In the genomic region with DNA sequence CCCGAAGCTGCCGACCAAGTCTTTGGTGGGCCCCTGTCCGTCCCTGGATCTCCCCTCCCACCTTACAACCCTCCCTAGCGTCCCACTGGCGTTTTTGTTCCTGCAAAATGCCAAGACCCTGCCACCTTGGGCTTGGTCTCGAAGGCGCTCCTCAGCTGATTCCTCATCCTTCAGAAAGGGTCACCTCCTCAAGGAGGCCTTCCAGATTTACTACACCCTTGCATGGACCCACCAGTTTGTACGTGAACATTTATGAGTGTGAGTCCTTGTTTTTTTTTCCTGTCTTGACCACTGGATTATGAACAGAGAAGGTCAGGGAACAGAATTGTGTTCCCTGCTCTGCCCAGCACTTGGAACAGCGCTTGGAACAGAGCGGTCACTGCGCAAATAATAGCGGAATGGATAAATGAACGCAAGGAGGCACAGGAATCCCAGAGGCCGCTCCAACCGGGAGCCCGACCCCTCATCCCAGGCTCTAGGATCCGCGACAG, we compare ENCODE assay signal across 1 cellular context.
TF ChIP-seq lines count a peak whose summit lies in the region.

No MANE protein-coding gene starts in this region.

TF ChIP-seq in H1, 55 proteins besides CTCF, POLR2A, EP300 and RAD21:
- 0 out of 2 replicates have a peak, but pooled peaks have one; percentile 6 for TF ChIP-seq TEAD4 (IDR thresholded peaks at IDR 0.05; ENCODE audit: low read depth, low read length)
- TF ChIP-seq NRF1 (IDR thresholded peaks at IDR 0.05; ENCODE audit: low read depth, low read length): no peak
- no peak for TF ChIP-seq SIN3A (conservative IDR thresholded peaks at IDR 0.05 in 1 of 2, IDR thresholded peaks at IDR 0.05 in 1 of 2; ENCODE audit: low read depth in 1 of 2, low read length in 2 of 2)
- TF ChIP-seq, protein P1, sequence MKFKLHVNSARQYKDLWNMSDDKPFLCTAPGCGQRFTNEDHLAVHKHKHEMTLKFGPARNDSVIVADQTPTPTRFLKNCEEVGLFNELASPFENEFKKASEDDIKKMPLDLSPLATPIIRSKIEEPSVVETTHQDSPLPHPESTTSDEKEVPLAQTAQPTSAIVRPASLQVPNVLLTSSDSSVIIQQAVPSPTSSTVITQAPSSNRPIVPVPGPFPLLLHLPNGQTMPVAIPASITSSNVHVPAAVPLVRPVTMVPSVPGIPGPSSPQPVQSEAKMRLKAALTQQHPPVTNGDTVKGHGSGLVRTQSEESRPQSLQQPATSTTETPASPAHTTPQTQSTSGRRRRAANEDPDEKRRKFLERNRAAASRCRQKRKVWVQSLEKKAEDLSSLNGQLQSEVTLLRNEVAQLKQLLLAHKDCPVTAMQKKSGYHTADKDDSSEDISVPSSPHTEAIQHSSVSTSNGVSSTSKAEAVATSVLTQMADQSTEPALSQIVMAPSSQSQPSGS (IDR thresholded peaks at IDR 0.05; ENCODE audit: low read length): 0 out of 2 replicates have a peak, but pooled peaks have one; percentile 3
- TF ChIP-seq CBX8 (IDR thresholded peaks at IDR 0.05; ENCODE audit: borderline replicate concordance, low read depth, low read length): no peak
- TF ChIP-seq SIRT6 (IDR thresholded peaks at IDR 0.05; ENCODE audit: low read length): no peak
- no peak for TF ChIP-seq CHD2 (IDR thresholded peaks at IDR 0.05; ENCODE audit: low read length)
- no peak for TF ChIP-seq POLR2AphosphoS5 (IDR thresholded peaks at IDR 0.05; ENCODE audit: low read depth, low read length)
- TF ChIP-seq SP1 (IDR thresholded peaks at IDR 0.05; ENCODE audit: low read depth, low read length): peak; percentile 48; the same call in 1 of the 2 replicates
- TF ChIP-seq BCL11A (IDR thresholded peaks at IDR 0.05; ENCODE audit: low read depth in 2 of 2, low read length in 2 of 2): no peak
- TF ChIP-seq FOSL1 (IDR thresholded peaks at IDR 0.05; ENCODE audit: insufficient read depth, low read depth, low read length): no peak
